In the genomic region with DNA sequence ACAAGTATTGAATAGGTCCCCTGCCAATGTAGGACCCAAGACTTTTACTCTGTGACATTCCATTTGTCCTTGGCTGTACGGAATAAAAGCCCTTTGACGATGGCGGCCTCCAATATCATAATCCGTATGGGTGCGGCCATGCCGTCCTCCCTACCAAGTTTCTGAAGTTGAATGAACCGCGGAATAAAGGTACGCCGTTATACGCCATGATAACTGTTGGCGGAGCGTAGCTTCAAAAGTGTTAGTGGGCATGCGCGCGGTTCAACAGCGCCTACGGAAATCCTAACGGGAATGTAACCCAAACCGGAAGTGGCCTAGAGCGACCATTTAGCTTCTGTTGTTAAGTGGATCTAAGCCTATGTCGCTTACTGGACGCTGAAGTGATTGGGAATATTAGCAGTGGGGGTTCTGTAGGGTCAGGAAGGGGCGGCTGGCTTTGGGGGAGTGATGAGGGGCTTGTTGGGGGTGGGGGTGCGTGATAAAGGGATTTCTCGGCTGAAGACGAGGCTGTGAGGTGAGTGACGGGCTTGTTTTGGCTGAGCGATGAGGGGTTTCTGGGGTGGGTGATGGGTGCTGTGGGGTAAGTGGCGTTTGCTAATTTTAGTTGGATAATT, we compare ENCODE assay signal across 8 cellular contexts. TPM values are rescaled to one million over a fixed set of nuclear protein-coding genes. Genes with fewer than 3 reads are reported as not detected.
DNase-seq lines count a peak whose midpoint lies in the region; ATAC-seq, FAIRE-seq and TF ChIP-seq lines count a peak whose summit lies in the region.

Gene ZNF175, plus strand, starts transcription at position 322 of the 614 bp plus-strand sequence. CDS start 2,047 bp downstream, outside the sequence.

- intact Hi-C loops in colonic mucosa (cut with DNase I): no loop called here

- POLR2A ChIA-PET in A549 (lab: Yijun Ruan, JAX): interaction anchor here (0.7 to 1.5 kb wide), 4 partner anchors 24 to 232 kb away, joined by 6 to 9 read pairs (median 8); no protein-coding TSS in a partner anchor

- ATAC-seq in A549: peak; percentile 97 to 100
- peak; percentile 80 for ATAC-seq in GM18867 (IDR thresholded peaks at IDR 0.05; ENCODE audit: unreplicated experiment)
- ATAC-seq in HG03139 (IDR thresholded peaks at IDR 0.05; ENCODE audit: unreplicated experiment): peak; percentile 84

- peak within 1 kb of the TSS; percentile 51 to 62 for H3K9ac ChIP-seq in colonic mucosa (ENCODE audit: low read depth in 2 of 2, low read length in 2 of 2)

- no peak for TF ChIP-seq EP300 in A549 (IDR thresholded peaks at IDR 0.05)

- 1% methylated on average over 30 of the region's 30 CpGs for WGBS in A549 (ENCODE audit: missing lambda C conversion rate)

- FAIRE-seq in A549 (lab: Jason Lieb, UNC): peak; percentile 100

- no peak for TF ChIP-seq RAD21 in A549 (conservative IDR thresholded peaks at IDR 0.05 in 1 of 2, IDR thresholded peaks at IDR 0.05 in 1 of 2)

- peak within 1 kb of the TSS; percentile 92 for H3K4me2 ChIP-seq in A549

- peak; percentile 34; the same call in 1 of the 2 replicates for TF ChIP-seq POLR2A in A549 (IDR thresholded peaks at IDR 0.05; ENCODE audit: low read length)

- H3K9me3 ChIP-seq in A549 (peaks cover 25% of the 10 kb centered on the region), colonic mucosa (no peaks in the 10 kb centered on the region)

- CTCF ChIA-PET in A549 (lab: Yijun Ruan, JAX): interaction anchor here (0.6 kb wide), 2 partner anchors 176 to 201 kb away, joined by 3 read pairs; no protein-coding TSS in a partner anchor

- DNase-seq in A549 (ENCODE audit: low read depth in 1 of 2, low spot score in 1 of 2) (peak; percentile 95 to 99), NCI-H460 (ENCODE audit: extremely low read depth, low read depth) (peak; percentile 93), colonic mucosa (peak; percentile 96), kidney tubule cell (ENCODE audit: low spot score) (peak; percentile 97)
- DNase-seq in activated CD4-positive, alpha-beta T cell treated with anti-CD3 and anti-CD28 coated beads for 4 hours: peak; percentile 84 to 86
- peak; percentile 80 to 81 for DNase-seq in stimulated activated CD4-positive, alpha-beta T cell treated with anti-CD3 and anti-CD28 coated beads, Interleukin-15, amount 100 ng/mL, for 48 hours (ENCODE audit: low read depth in 2 of 2)

- H3K27ac ChIP-seq in A549: peak within 1 kb of the TSS; percentile 60 to 83
- H3K27ac ChIP-seq in colonic mucosa: no peak within 1 kb of the TSS

- H3K4me3 ChIP-seq in A549 (peak within 1 kb of the TSS; percentile 65), colonic mucosa (peak within 1 kb of the TSS; percentile 63)

- H3K36me3 ChIP-seq in colonic mucosa: no peaks in the 10 kb centered on the region

- no peaks in the 10 kb centered on the region for H3K27me3 ChIP-seq in colonic mucosa

- H3K4me1 ChIP-seq in A549 (0 out of 3 replicates have a peak, but pooled peaks cover 4% of the 10 kb centered on the region), colonic mucosa (peaks cover 9% of the 10 kb centered on the region)

- TF ChIP-seq CTCF in A549 (IDR thresholded peaks at IDR 0.05) (no peak), colonic mucosa (IDR thresholded peaks at IDR 0.05) (no peak)

TF ChIP-seq in A549, 52 proteins besides CTCF, POLR2A, EP300 and RAD21:
- peak; percentile 61 for TF ChIP-seq PHF8 (IDR thresholded peaks at IDR 0.05; ENCODE audit: borderline replicate concordance, low read depth)
- TF ChIP-seq HDAC2 (IDR thresholded peaks at IDR 0.05): no peak
- TF ChIP-seq FOXS1 (CRISPR knock-in tag; IDR thresholded peaks at IDR 0.05): no peak
- TF ChIP-seq MYC (IDR thresholded peaks at IDR 0.05; ENCODE audit: borderline replicate concordance, low read length): no peak
- peak; percentile 40; the same call in 1 of the 2 replicates for TF ChIP-seq KDM1A (IDR thresholded peaks at IDR 0.05; ENCODE audit: low read depth)
- TF ChIP-seq RFX5 (IDR thresholded peaks at IDR 0.05): no peak
- TF ChIP-seq ZNF302 (CRISPR knock-in tag; IDR thresholded peaks at IDR 0.05): no peak
- TF ChIP-seq, protein P1, sequence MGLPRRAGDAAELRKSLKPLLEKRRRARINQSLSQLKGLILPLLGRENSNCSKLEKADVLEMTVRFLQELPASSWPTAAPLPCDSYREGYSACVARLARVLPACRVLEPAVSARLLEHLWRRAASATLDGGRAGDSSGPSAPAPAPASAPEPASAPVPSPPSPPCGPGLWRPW (IDR thresholded peaks at IDR 0.05): no peak
- TF ChIP-seq RARB (CRISPR knock-in tag; IDR thresholded peaks at IDR 0.05): no peak
- TF ChIP-seq POLR2AphosphoS2 (conservative IDR thresholded peaks at IDR 0.05; ENCODE audit: low read length): no peak
- no peak for TF ChIP-seq KDM5A (IDR thresholded peaks at IDR 0.05)
- TF ChIP-seq HOXB13 (CRISPR knock-in tag; IDR thresholded peaks at IDR 0.05; ENCODE audit: low read depth): peak; percentile 60; the same call in 1 of the 2 replicates
- TF ChIP-seq NPAS2 (CRISPR knock-in tag; IDR thresholded peaks at IDR 0.05; ENCODE audit: borderline replicate concordance): no peak
- no peak for TF ChIP-seq RCOR1 (IDR thresholded peaks at IDR 0.05; ENCODE audit: low read depth, low read length)
- no peak for TF ChIP-seq ZC3H11A (IDR thresholded peaks at IDR 0.05)
- peak; percentile 53; the same call in 1 of the 2 replicates for TF ChIP-seq MAX (IDR thresholded peaks at IDR 0.05)
- peak; percentile 62; the same call in 1 of the 2 replicates for TF ChIP-seq EHMT2 (IDR thresholded peaks at IDR 0.05; ENCODE audit: low read depth)
- no peak for TF ChIP-seq RNF2 (IDR thresholded peaks at IDR 0.05; ENCODE audit: borderline replicate concordance, low read depth)
- TF ChIP-seq TFCP2L1 (CRISPR knock-in tag; IDR thresholded peaks at IDR 0.05): no peak
- no peak for TF ChIP-seq CHD4 (IDR thresholded peaks at IDR 0.05; ENCODE audit: borderline replicate concordance)
- no peak for TF ChIP-seq TP53 (CRISPR knock-in tag; IDR thresholded peaks at IDR 0.05)
- peak; percentile 43; the same call in 1 of the 2 replicates for TF ChIP-seq GATA3 (IDR thresholded peaks at IDR 0.05; ENCODE audit: borderline replicate concordance)
- TF ChIP-seq HOXA7 (CRISPR knock-in tag; IDR thresholded peaks at IDR 0.05): no peak
- TF ChIP-seq CEBPB (IDR thresholded peaks at IDR 0.05): peak in 1 of 2 experiments; percentile 22; a peak in 1 of 4 replicates
- TF ChIP-seq SMC3 (IDR thresholded peaks at IDR 0.05): no peak
- TF ChIP-seq JUN (IDR thresholded peaks at IDR 0.05): peak in 1 of 2 experiments; percentile 80; a peak in 1 of 5 replicates
TF ChIP-seq in A549: peak in this region for 8.

RNA-seq across cellular contexts. Expression of gene ZNF175, which starts in this region (rescaled TPM):
- 6.4 and 7.5 TPM in 2 replicates for polyA plus RNA-seq in A549 (2011; rRNA removed)
- polyA plus RNA-seq in A549 (2012; cell fraction: cytosol; rRNA removed): 1.3 and 1.7 TPM in 2 replicates
- polyA plus RNA-seq in A549 (2012; cell fraction: nucleus; rRNA removed): 2.2 and 3.7 TPM in 2 replicates
- polyA plus RNA-seq in A549 (2017; fragmentation: RNase III; extraction: RNeasy Plus Mini Kit Qiagen cat#74134 plus additional on column Dnase treatment): 2.9 to 3.8 TPM (median 3.3 TPM) in 3 replicates
- polyA minus RNA-seq in A549 (2011; rRNA and poly(A)+ RNA removed): 7.5 and 7.7 TPM in 2 replicates
- 2.9 and 3.4 TPM in 2 replicates for total RNA-seq in NCI-H460 (2014; rRNA removed; shearing (Covaris generic))
- 2.5 TPM in 2 replicates for polyA plus RNA-seq in NCI-H460 (2014; cell fraction: nucleus; rRNA removed)
- 1 to 10 TPM; 5.7 to 8.1 TPM for total RNA-seq in colonic mucosa
